In genomic region chr6:8583291-8583690, GRCh38 we compare ENCODE assay signal across 11 cellular contexts.
"Had no signal": no experiment of that assay in that cellular context is flagged by ENCODE, and none has a peak within 500 bp of the region (broad histone marks: within the 10 kb centered on the region; RNA-seq: fewer than 3 reads in every experiment).

No MANE protein-coding gene starts in this region.

- H3K4me1 ChIP-seq: HAP-1 had no signal

- H3K4me3 ChIP-seq: GM23248, GM23338, HAP-1 had no signal

- H3K27ac ChIP-seq: GM23248 had no signal

- H3K36me3 ChIP-seq: HAP-1 had no signal

- H2AFZ ChIP-seq: GM23248, GM23338 had no signal

- DNase-seq: GM23248, GOT3, H7, H9, HCEC 1CT, HFFc6 had no signal

- H3K9ac ChIP-seq: GM23248 had no signal

- H3K4me2 ChIP-seq: GM23338 had no signal

- ATAC-seq: GM23338, HCT116 had no signal

- H3K9me3 ChIP-seq: HAP-1 had no signal

- FAIRE-seq: H1, H54 had no signal
